Comparison of ENCODE assay signal across 22 cellular contexts in genomic region chr7:11638026-11638774, GRCh38.
A peak's percentile ranks its signal among the peaks of the same experiment; 100 is the strongest.
DNase-seq lines count a peak whose midpoint lies in the region; ATAC-seq and TF ChIP-seq lines count a peak whose summit lies in the region.
"Had no signal": no experiment of that assay in that cellular context is flagged by ENCODE, and none has a peak within 500 bp of the region (broad histone marks: within the 10 kb centered on the region; RNA-seq: fewer than 3 reads in every experiment).

No MANE protein-coding gene starts in this region.

- peaks cover 13% of the 10 kb centered on the region for H3K4me1 Mint-ChIP-seq in GM23338
- no peaks in the 10 kb centered on the region for H3K4me1 Mint-ChIP-seq in CD8-positive, alpha-beta T cell (ENCODE audit: low read depth)
- H3K4me1 Mint-ChIP-seq: CD8-positive, alpha-beta memory T cell; T-cell had no signal

- H3K36me3 Mint-ChIP-seq in GM23338 (ENCODE audit: low read depth) = no peaks in the 10 kb centered on the region
- no peaks in the 10 kb centered on the region for H3K36me3 Mint-ChIP-seq in CD8-positive, alpha-beta T cell
- H3K36me3 Mint-ChIP-seq: CD8-positive, alpha-beta memory T cell; T-cell had no signal

- H4K20me1 ChIP-seq in GM23338 (replicated peaks; ENCODE audit: insufficient read depth) = no peaks in the 10 kb centered on the region

- H3K9me3 Mint-ChIP-seq in GM23338 = no peaks in the 10 kb centered on the region
- no peaks in the 10 kb centered on the region for H3K9me3 Mint-ChIP-seq in CD8-positive, alpha-beta T cell
- H3K9me3 Mint-ChIP-seq: T-cell had no signal

- no peak overlapping the region for H3K4me2 ChIP-seq in GM23338
- peak overlapping the region; percentile 50 for H3K4me2 ChIP-seq in parathyroid adenoma (ENCODE audit: low read length)
- H3K4me2 ChIP-seq: KMS-11 had no signal

- H3K36me3 ChIP-seq in left ventricle myocardium inferior (no peaks in the 10 kb centered on the region), GM23338 (ENCODE audit: insufficient read depth) (no peaks in the 10 kb centered on the region), parathyroid adenoma (ENCODE audit: control insufficient read depth, insufficient read depth, low read length) (no peaks in the 10 kb centered on the region)
- no peaks in the 10 kb centered on the region for H3K36me3 ChIP-seq in CD8-positive, alpha-beta T cell (ENCODE audit: insufficient read depth, low read length)
- H3K36me3 ChIP-seq: HAP-1 had no signal

- H3K9me3 ChIP-seq in left ventricle myocardium inferior (replicated peaks) (no peaks in the 10 kb centered on the region), parathyroid adenoma (ENCODE audit: control insufficient read depth, low read length) (no peaks in the 10 kb centered on the region)
- no peaks in the 10 kb centered on the region for H3K9me3 ChIP-seq in CD8-positive, alpha-beta T cell (ENCODE audit: low read length)
- H3K9me3 ChIP-seq: HAP-1 had no signal

- H3K27me3 Mint-ChIP-seq in GM23338 (ENCODE audit: insufficient read depth, low read depth, poor library complexity) = no peaks in the 10 kb centered on the region
- no peaks in the 10 kb centered on the region for H3K27me3 Mint-ChIP-seq in CD8-positive, alpha-beta T cell (ENCODE audit: low read depth)
- H3K27me3 Mint-ChIP-seq: CD8-positive, alpha-beta memory T cell; T-cell had no signal

- CTCF ChIA-PET in CD8-positive, alpha-beta T cell (lab: Charles Lee) = no interaction called here

- no peak for TF ChIP-seq CTCF in left ventricle myocardium inferior (IDR thresholded peaks at IDR 0.05; ENCODE audit: borderline replicate concordance)
- TF ChIP-seq CTCF in GM23338 (conservative IDR thresholded peaks at IDR 0.05; ENCODE audit: low read depth in 2 of 2) = no peak
- TF ChIP-seq CTCF in choroid plexus epithelial cell (conservative IDR thresholded peaks at IDR 0.05; ENCODE audit: low read depth, low read length) = no peak
- no peak for TF ChIP-seq CTCF in parathyroid adenoma (IDR thresholded peaks at IDR 0.05)
- TF ChIP-seq CTCF in CD8-positive, alpha-beta T cell (IDR thresholded peaks at IDR 0.05) = no peak

- POLR2A ChIA-PET in CD8-positive, alpha-beta T cell (lab: Charles Lee) = no interaction called here

- H3K9me2 ChIP-seq in GM23338 (ENCODE audit: insufficient read depth) = no peaks in the 10 kb centered on the region

- no peak overlapping the region for H3K9ac ChIP-seq in parathyroid adenoma
- H3K9ac ChIP-seq: KMS-11 had no signal

- H3K4me3 Mint-ChIP-seq in GM23338 = no peak overlapping the region
- H3K4me3 Mint-ChIP-seq in CD8-positive, alpha-beta T cell = no peak overlapping the region
- H3K4me3 Mint-ChIP-seq: CD8-positive, alpha-beta memory T cell; T-cell had no signal

- H3K27ac Mint-ChIP-seq in GM23338 = no peak overlapping the region
- no peak overlapping the region for H3K27ac Mint-ChIP-seq in CD8-positive, alpha-beta T cell
- H3K27ac Mint-ChIP-seq: CD8-positive, alpha-beta memory T cell; T-cell had no signal

- H3K27ac ChIP-seq in left ventricle myocardium inferior (replicated peaks) = peak overlapping the region; percentile 21
- no peak overlapping the region for H3K27ac ChIP-seq in GM23338 (ENCODE audit: low read depth)
- peak overlapping the region; percentile 18 for H3K27ac ChIP-seq in parathyroid adenoma
- H3K27ac ChIP-seq in CD8-positive, alpha-beta T cell (ENCODE audit: low read depth, low read length) = no peak overlapping the region
- H3K27ac ChIP-seq: KMS-11 had no signal

- H3K27me3 ChIP-seq in left ventricle myocardium inferior (ENCODE audit: low read depth) = no peaks in the 10 kb centered on the region
- H3K27me3 ChIP-seq in GM23338 (ENCODE audit: insufficient read depth) = no peaks in the 10 kb centered on the region
- no peaks in the 10 kb centered on the region for H3K27me3 ChIP-seq in parathyroid adenoma (ENCODE audit: control insufficient read depth, insufficient read depth, low read length)
- no peaks in the 10 kb centered on the region for H3K27me3 ChIP-seq in CD8-positive, alpha-beta T cell (ENCODE audit: insufficient read depth, low read length)

- DNase-seq in left ventricle myocardium inferior (no peak), Right ventricle myocardium superior (no peak), GM23338 (ENCODE audit: low spot score) (peak; percentile 17), choroid plexus epithelial cell (ENCODE audit: low read depth) (peak; percentile 56), HPDE6-E6E7 (ENCODE audit: extremely low spot score) (no peak)
- no peak for DNase-seq in CD8-positive, alpha-beta T cell
- DNase-seq: ACHN; C1 segment of cervical spinal cord; Calu3; CD8-positive, alpha-beta memory T cell; DMS79; IMR-90; NCI-H1105 treated with DMSO at 0.1 percent for 48 hours; NCI-H2029 treated with DMSO at 0.1 percent for 48 hours; NCI-H774; NK-92 treated with Interleukin-12 subunit alpha and Interleukin-12 subunit beta, amount 100 ng/mL, for 24 hours; T-cell had no signal

- H3K4me1 ChIP-seq in left ventricle myocardium inferior = no peaks in the 10 kb centered on the region
- 0 out of 2 replicates have a peak, but pooled peaks cover 6% of the 10 kb centered on the region for H3K4me1 ChIP-seq in GM23338 (ENCODE audit: insufficient read depth)
- H3K4me1 ChIP-seq in parathyroid adenoma = peaks cover 20% of the 10 kb centered on the region
- no peaks in the 10 kb centered on the region for H3K4me1 ChIP-seq in CD8-positive, alpha-beta T cell (ENCODE audit: insufficient read depth, low read length)

- no peak for ATAC-seq in Right ventricle myocardium superior (ENCODE audit: poor library complexity)
- ATAC-seq in GM23338 = no peak
- ATAC-seq in CD8-positive, alpha-beta T cell = no peak
- ATAC-seq: GM12878, Panc1, T-cell had no signal

- H2AFZ ChIP-seq in GM23338 (no peak overlapping the region), parathyroid adenoma (no peak overlapping the region)

- intact Hi-C loops in left ventricle myocardium inferior (cut with micrococcal nuclease) (no loop called here), Right ventricle myocardium superior (cut with DNase I) (no loop called here)
- intact Hi-C loops in CD8-positive, alpha-beta T cell (cut with DNase I, micrococcal nuclease) = no loop called here

- no peak overlapping the region for H3K4me3 ChIP-seq in left ventricle myocardium inferior
- H3K4me3 ChIP-seq in GM23338 = no peak overlapping the region
- no peak overlapping the region for H3K4me3 ChIP-seq in choroid plexus epithelial cell (ENCODE audit: low read depth, low read length)
- H3K4me3 ChIP-seq in parathyroid adenoma (ENCODE audit: low read depth, low read length) = peak overlapping the region; percentile 14
- H3K4me3 ChIP-seq in CD8-positive, alpha-beta T cell (ENCODE audit: low read depth, low read length) = no peak overlapping the region
- H3K4me3 ChIP-seq: GM12878, HAP-1 had no signal

- no peaks in the 10 kb centered on the region for H3F3A ChIP-seq in GM23338 (replicated peaks; ENCODE audit: low read depth)

- H3K79me2 ChIP-seq in GM23338 (replicated peaks; ENCODE audit: insufficient read depth) (no peaks in the 10 kb centered on the region), parathyroid adenoma (no peaks in the 10 kb centered on the region)

Comparison
In these comparisons a context has a peak if more than half of its experiments do, and no peak if none do; other contexts are left out.
1. DNase-seq: peak in GM23338 (single experiment) and choroid plexus epithelial cell (single experiment); none in left ventricle myocardium inferior (single experiment), Right ventricle myocardium superior (single experiment), HPDE6-E6E7 (single experiment) and CD8-positive, alpha-beta T cell (0 of 7).
2. H3K27ac ChIP-seq: peak in left ventricle myocardium inferior (single experiment) and parathyroid adenoma (single experiment); none in GM23338 (single experiment) and CD8-positive, alpha-beta T cell (single experiment).